In the genomic region with DNA sequence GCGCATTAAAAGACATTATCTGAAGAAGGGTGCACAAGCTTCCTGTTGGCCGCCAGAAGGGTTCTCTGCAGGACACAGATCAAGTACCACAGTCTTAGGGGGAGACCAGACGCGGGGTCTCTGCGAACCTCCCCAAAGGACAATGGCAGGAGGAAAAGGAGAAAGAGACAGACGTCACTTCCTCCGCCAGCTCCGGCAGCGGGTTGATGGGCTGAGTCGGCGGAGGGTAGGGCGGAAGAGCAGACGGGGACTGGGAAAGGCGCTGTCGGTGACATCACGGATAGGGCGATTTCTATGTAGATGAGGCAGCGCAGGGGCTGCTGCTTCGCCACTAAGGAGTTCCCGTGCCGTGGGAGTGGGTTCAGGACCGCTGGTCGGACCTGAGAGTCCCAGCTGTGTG, we compare ENCODE assay signal across 8 cellular contexts. TPM values are rescaled to one million over a fixed set of nuclear protein-coding genes. Genes with fewer than 3 reads are reported as not detected.
A peak's percentile ranks its signal among the peaks of the same experiment; 100 is the strongest.
DNase-seq lines count a peak whose midpoint lies in the region; ATAC-seq and TF ChIP-seq lines count a peak whose summit lies in the region.
"Not testable (repeated sequence)": the region's sequence is repeated elsewhere in the genome, so short reads cannot be mapped to it uniquely, and the experiment has no call there.

No MANE protein-coding gene starts in this region.

- H3K27ac Mint-ChIP-seq in activated B cell treated with CpG ODN at 0.5 μM for 24 hours, result peak overlapping the region; percentile 95

- not testable (repeated sequence) for H3K9me3 ChIP-seq in prostate gland, suprapubic skin

- not testable (repeated sequence) for TF ChIP-seq CTCF in GM12864 (IDR thresholded peaks at IDR 0.05; ENCODE audit: low read depth, low read length, missing control alignments); activated B cell treated with CpG ODN at 0.5 μM for 24 hours (IDR thresholded peaks at IDR 0.05); astrocyte of the spinal cord (IDR thresholded peaks at IDR 0.05; ENCODE audit: low read depth, low read length); prostate gland (IDR thresholded peaks at IDR 0.05); suprapubic skin (IDR thresholded peaks at IDR 0.05)

- not testable (repeated sequence) for H3K36me3 ChIP-seq in prostate gland, suprapubic skin

- H3K4me3 ChIP-seq in GM12864 (ENCODE audit: low read depth, low read length); astrocyte of the spinal cord (ENCODE audit: low read depth, low read length): not testable (repeated sequence)
- H3K4me3 ChIP-seq in prostate gland, result peak overlapping the region; percentile 9 to 33
- H3K4me3 ChIP-seq in suprapubic skin, result peak overlapping the region; percentile 47

- not testable (repeated sequence) for TF ChIP-seq EP300 in suprapubic skin (IDR thresholded peaks at IDR 0.05)

- CTCF ChIA-PET in activated B cell treated with CpG ODN at 0.5 μM for 24 hours (lab: Charles Lee), result not testable (repeated sequence)

- TF ChIP-seq POLR2A in prostate gland (IDR thresholded peaks at IDR 0.05), result peak; percentile 9
- TF ChIP-seq POLR2A in suprapubic skin (IDR thresholded peaks at IDR 0.05), result not testable (repeated sequence)

- H3K27me3 ChIP-seq in prostate gland (replicated peaks; ENCODE audit: insufficient read depth); suprapubic skin: not testable (repeated sequence)

- H3K9me3 Mint-ChIP-seq in activated B cell treated with CpG ODN at 0.5 μM for 24 hours, result not testable (repeated sequence)

- peak overlapping the region; percentile 87 for H3K4me3 Mint-ChIP-seq in activated B cell treated with CpG ODN at 0.5 μM for 24 hours

- POLR2A ChIA-PET in activated B cell treated with CpG ODN at 0.5 μM for 24 hours (lab: Charles Lee), result interaction anchor here (0.6 to 2.0 kb wide), 11 partner anchors 63 to 1437 kb away, joined by 3 to 90 read pairs (median 13); no protein-coding TSS in a partner anchor

- ATAC-seq in HG03280 (IDR thresholded peaks at IDR 0.05; ENCODE audit: unreplicated experiment), result peak; percentile 38
- ATAC-seq in activated B cell treated with CpG ODN at 0.5 μM for 24 hours (ENCODE audit: low read depth), result peak; percentile 19
- ATAC-seq in left ventricle myocardium superior, result peak; percentile 89

- H3K4me1 Mint-ChIP-seq in activated B cell treated with CpG ODN at 0.5 μM for 24 hours, result not testable (repeated sequence)

- H3K27me3 Mint-ChIP-seq in activated B cell treated with CpG ODN at 0.5 μM for 24 hours, result not testable (repeated sequence)

- peak overlapping the region; percentile 85 to 89 for H3K27ac ChIP-seq in prostate gland
- peak overlapping the region; percentile 69 for H3K27ac ChIP-seq in suprapubic skin

- not testable (repeated sequence) for H3K4me1 ChIP-seq in prostate gland (replicated peaks); suprapubic skin

- intact Hi-C loops in activated B cell treated with CpG ODN at 0.5 μM for 24 hours (cut with micrococcal nuclease); left ventricle myocardium superior (cut with micrococcal nuclease); prostate gland (cut with DNase I): not testable (repeated sequence)

- H3K36me3 Mint-ChIP-seq in activated B cell treated with CpG ODN at 0.5 μM for 24 hours (ENCODE audit: low read depth), result not testable (repeated sequence)

- in situ Hi-C loops in astrocyte of the spinal cord (cut with HindIII; ENCODE audit: low sequenced_read_pairs), result not testable (repeated sequence)

- DNase-seq in GM12864 (ENCODE audit: low read depth), result peak; percentile 67
- DNase-seq in NCI-H460 (ENCODE audit: extremely low read depth, low read depth), result peak; percentile 93
- peak; percentile 69 for DNase-seq in activated B cell treated with CpG ODN at 0.5 μM for 24 hours
- peak; percentile 84 for DNase-seq in astrocyte of the spinal cord (ENCODE audit: low read depth, low spot score)
- peak; percentile 86 for DNase-seq in left ventricle myocardium superior
- peak; percentile 85 for DNase-seq in prostate gland (ENCODE audit: low spot score)
- DNase-seq in suprapubic skin (ENCODE audit: low spot score in 2 of 2), result peak; percentile 87 to 88

- 2% methylated on average over 20 of the region's 23 CpGs for WGBS in prostate gland
- WGBS in suprapubic skin, result 13% methylated on average over 17 of the region's 23 CpGs

RNA-seq across cellular contexts. Expression of gene PPIAL4G, which starts 39.0 kb away (rescaled TPM):
- not detected in 2 replicates for total RNA-seq in NCI-H460 (2014; rRNA removed; shearing (Covaris generic))
- not detected in 2 replicates for polyA plus RNA-seq in NCI-H460 (2014; cell fraction: nucleus; rRNA removed)
- total RNA-seq in activated B cell treated with CpG ODN at 0.5 μM for 24 hours (0.42 and 0.62 TPM in 2 replicates), left ventricle myocardium superior (not detected), prostate gland (not detected), suprapubic skin (not detected)

Comparison
In these comparisons a context has a peak if more than half of its experiments do, and no peak if none do; other contexts are left out.
1. ATAC-seq: peak in every context shown above with its lines; median percentile 89 in left ventricle myocardium superior; 38 in HG03280; 19 in activated B cell treated with CpG ODN at 0.5 μM for 24 hours.